In genomic region chr3:53705774-53706173, GRCh38 we compare ENCODE assay signal across 21 cellular contexts.
DNase-seq lines count a peak whose midpoint lies in the region; ATAC-seq and TF ChIP-seq lines count a peak whose summit lies in the region.
"Had no signal": no experiment of that assay in that cellular context is flagged by ENCODE, and none has a peak within 500 bp of the region (broad histone marks: within the 10 kb centered on the region; RNA-seq: fewer than 3 reads in every experiment).

No MANE protein-coding gene starts in this region.

- H3K27ac ChIP-seq in BLaER1 (peak overlapping the region; percentile 33; the same call in 1 of the 2 replicates), DND-41 (ENCODE audit: low read length) (no peak overlapping the region), VCaP (peak overlapping the region; percentile 78; the same call in 1 of the 2 replicates)
- H3K27ac ChIP-seq: GM23248, prostate gland, SJCRH30, testis had no signal

- no peak for TF ChIP-seq CTCF in DND-41 (IDR thresholded peaks at IDR 0.05; ENCODE audit: borderline replicate concordance, extremely low read depth, low read length, poor library complexity, severe bottlenecking)
- TF ChIP-seq CTCF in VCaP (conservative IDR thresholded peaks at IDR 0.05), result no peak

- no peaks in the 10 kb centered on the region for H3K79me2 ChIP-seq in DND-41 (ENCODE audit: insufficient read depth, low read length)

- peak overlapping the region; percentile 52 for H3K4me2 ChIP-seq in BLaER1
- H3K4me2 ChIP-seq in DND-41 (ENCODE audit: insufficient read depth, low read length), result no peak overlapping the region
- H3K4me2 ChIP-seq: smooth muscle cell had no signal

- H3K9me3 ChIP-seq in BLaER1, result no peaks in the 10 kb centered on the region
- no peaks in the 10 kb centered on the region for H3K9me3 ChIP-seq in DND-41 (ENCODE audit: insufficient read depth, low read length, severe bottlenecking)
- H3K9me3 ChIP-seq: BE2C, prostate gland, SJCRH30, testis had no signal

- H2AFZ ChIP-seq in DND-41 (ENCODE audit: low read depth, low read length), result 0 out of 2 replicates have a peak overlapping the region, but pooled peaks have one; percentile 23
- H2AFZ ChIP-seq: GM23248 had no signal

- DNase-seq in DND-41 (peak; percentile 65), mesenteric fat pad (ENCODE audit: low spot score) (peak; percentile 75), DMS53 (lab: John Stamatoyannopoulos, UW) (no peak), GM03348 (ENCODE audit: low spot score) (no peak)
- DNase-seq: BE2C; GM23248; KG1; naive thymus-derived CD4-positive, alpha-beta T cell; NCI-H1436; NCI-H446 treated with DMSO at 0.1 percent for 48 hours; SJCRH30; stimulated activated CD4-positive, alpha-beta T cell treated with anti-CD3 and anti-CD28 coated beads, Interleukin-4, amount 100 ng/mL, for 4 hours; stimulated activated CD8-positive, alpha-beta memory T cell treated with anti-CD3 and anti-CD28 coated beads, Interleukin-4, amount 100 ng/mL, for 48 hours; testis had no signal

- H3K4me1 ChIP-seq in BLaER1 (peaks cover 27% of the 10 kb centered on the region), DND-41 (ENCODE audit: insufficient read depth, low read length) (peaks cover 7% of the 10 kb centered on the region)
- H3K4me1 ChIP-seq: BE2C, prostate gland, SJCRH30 had no signal

- H3K9ac ChIP-seq in BLaER1 (no peak overlapping the region), DND-41 (ENCODE audit: low read depth, low read length) (no peak overlapping the region)
- H3K9ac ChIP-seq: GM23248 had no signal

- peak; percentile 90 for ATAC-seq in DND-41 (ENCODE audit: insufficient read depth, low read depth)
- no peak for ATAC-seq in GM21717 (IDR thresholded peaks at IDR 0.05; ENCODE audit: unreplicated experiment)
- ATAC-seq: activated CD4-positive, CD25-positive, alpha-beta regulatory T cell treated with anti-CD3 and anti-CD28 coated beads, Interleukin-2, amount 50 U/mL, for 24 hours; activated naive CD4-positive, alpha-beta T cell treated with anti-CD3 and anti-CD28 coated beads, Interleukin-2, amount 50 U/mL, for 72 hours; naive thymus-derived CD4-positive, alpha-beta T cell had no signal

- H4K20me1 ChIP-seq in BLaER1, result no peaks in the 10 kb centered on the region
- H4K20me1 ChIP-seq in DND-41 (ENCODE audit: insufficient read depth, low read length), result no peaks in the 10 kb centered on the region

- H3K36me3 ChIP-seq in BLaER1, result no peaks in the 10 kb centered on the region
- H3K36me3 ChIP-seq in DND-41 (ENCODE audit: insufficient read depth, low read length), result no peaks in the 10 kb centered on the region
- H3K36me3 ChIP-seq: BE2C, prostate gland, SJCRH30 had no signal

- H3K27me3 ChIP-seq in BLaER1 (no peaks in the 10 kb centered on the region), DND-41 (ENCODE audit: insufficient read depth, low read length, poor library complexity) (no peaks in the 10 kb centered on the region)
- H3K27me3 ChIP-seq: BE2C, SJCRH30, testis had no signal

- H3K4me3 ChIP-seq in BLaER1 (no peak overlapping the region), DND-41 (ENCODE audit: low read depth in 1 of 2, low read length in 2 of 2) (no peak overlapping the region)
- H3K4me3 ChIP-seq: GM23248, prostate gland, SJCRH30, smooth muscle cell, testis had no signal

Comparison
In these comparisons a context has a peak if more than half of its experiments do, and no peak if none do; other contexts are left out.
1. DNase-seq: peak in DND-41 (single experiment) and mesenteric fat pad (single experiment); none in DMS53 (single experiment) and GM03348 (single experiment).